8 cellular contexts compared by ENCODE assay signal in the genomic region with DNA sequence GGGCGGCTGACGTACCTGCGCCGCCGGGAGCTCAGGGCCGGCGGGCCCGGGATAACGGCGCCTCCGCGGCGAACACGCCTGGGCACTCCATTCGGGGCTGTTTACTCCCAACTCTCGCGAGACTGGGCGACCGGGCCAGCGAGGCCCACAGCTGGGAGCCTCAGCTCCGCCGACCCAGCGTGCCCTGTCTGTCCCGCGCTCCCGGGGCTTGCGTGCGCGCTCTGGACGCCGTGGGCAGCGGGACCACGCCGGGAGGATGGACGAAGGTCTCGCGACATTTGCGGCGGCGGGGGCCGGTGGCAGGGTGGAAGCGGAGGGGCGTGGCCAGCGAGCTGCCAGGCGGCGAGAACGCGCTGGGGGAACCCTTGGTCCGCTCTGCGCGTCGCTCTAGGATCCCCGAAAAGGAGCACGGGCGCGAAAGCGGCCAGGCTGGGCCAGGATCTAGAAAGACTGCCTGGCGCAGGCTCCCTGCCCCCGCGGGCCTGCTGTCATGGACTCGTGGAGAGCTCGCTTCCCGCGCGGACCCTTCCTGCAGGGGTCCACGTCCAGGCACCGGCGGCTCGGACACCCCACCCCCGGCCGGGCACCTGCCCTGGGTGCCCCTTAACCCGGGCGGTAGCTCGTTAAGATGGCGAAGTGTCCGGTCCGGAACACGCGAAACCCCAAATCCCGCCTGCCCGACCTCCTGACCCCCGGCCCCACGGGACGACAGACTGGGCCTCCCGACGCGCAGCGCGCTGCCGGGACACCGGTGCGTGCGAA. TPM values are rescaled to one million over a fixed set of nuclear protein-coding genes. Genes with fewer than 3 reads are reported as not detected.
DNase-seq lines count a peak whose midpoint lies in the region; ATAC-seq and TF ChIP-seq lines count a peak whose summit lies in the region.

A gene (minus strand): TSS at position 223 of the 762 bp plus-strand sequence. CDS start 15,159 bp downstream, outside the sequence.

- in situ Hi-C loops in ACHN (cut with HindIII; ENCODE audit: low pct_ligation_motif_present, low pct_unique_long_range_greater_than_20kb, low sequenced_read_pairs), result no loop called here
- in situ Hi-C loops in mammary epithelial cell (cut with MboI; ENCODE audit: low sequenced_read_pairs in 2 of 2), result loop anchor here in 1 of 2 donors (5.0 kb wide), 1 partner anchor 60 kb away; no protein-coding TSS in a partner anchor

- ATAC-seq in GM18873 (IDR thresholded peaks at IDR 0.05; ENCODE audit: low FRiP score, unreplicated experiment) (peak; percentile 86), HG03139 (IDR thresholded peaks at IDR 0.05; ENCODE audit: unreplicated experiment) (peak; percentile 88)

- dilution Hi-C loops in mammary epithelial cell (cut with HindIII; ENCODE audit: low sequenced_read_pairs), result no loop called here

- peak; percentile 100 for DNase-seq in ACHN
- peak; percentile 75 for DNase-seq in NCI-H2196 treated with DMSO at 0.1 percent for 48 hours (lab: John Stamatoyannopoulos, UW; ENCODE audit: unreplicated experiment)
- peak; percentile 93 for DNase-seq in WERI-Rb-1
- peak; percentile 98 for DNase-seq in mammary epithelial cell
- DNase-seq in iPS-NIHi11 (ENCODE audit: low spot score), result peak; percentile 98
- DNase-seq in smooth muscle cell (lab: John Stamatoyannopoulos, UW; ENCODE audit: unreplicated experiment), result peak; percentile 95

- intact Hi-C loops in mammary epithelial cell (cut with micrococcal nuclease), result loop anchor here (2.0 kb wide), 1 partner anchor 70 kb away; a partner anchor contains a TSS

- H3K4me3 ChIP-seq in WERI-Rb-1 (ENCODE audit: low read depth, low read length), result peak within 1 kb of the TSS; percentile 80
- H3K4me3 ChIP-seq in mammary epithelial cell (replicated peaks in 1 of 3; ENCODE audit: insufficient read depth in 1 of 3, low read depth in 2 of 3, low read length in 3 of 3), result peak within 1 kb of the TSS; percentile 73 to 97 (median 86)
- peak within 1 kb of the TSS; percentile 77 for H3K4me3 ChIP-seq in smooth muscle cell

- H3F3A ChIP-seq in smooth muscle cell (ENCODE audit: low read depth), result peaks cover 5% of the 10 kb centered on the region

- TF ChIP-seq CTCF in WERI-Rb-1 (IDR thresholded peaks at IDR 0.05; ENCODE audit: low read depth, low read length) (no peak), mammary epithelial cell (conservative IDR thresholded peaks at IDR 0.05 in 1 of 2, IDR thresholded peaks at IDR 0.05 in 1 of 2; ENCODE audit: extremely low read depth in 1 of 2, insufficient read depth in 1 of 2, low read depth in 1 of 2, low read length in 2 of 2) (no peak), smooth muscle cell (IDR thresholded peaks at IDR 0.05; ENCODE audit: borderline replicate concordance, insufficient read depth, poor library complexity, severe bottlenecking) (no peak)

- H3K36me3 ChIP-seq in WERI-Rb-1, result no peaks in the 10 kb centered on the region
- no peaks in the 10 kb centered on the region for H3K36me3 ChIP-seq in mammary epithelial cell (ENCODE audit: insufficient read depth, low read length)
- no peaks in the 10 kb centered on the region for H3K36me3 ChIP-seq in smooth muscle cell (ENCODE audit: low read depth)

- WGBS in mammary epithelial cell (ENCODE audit: low coverage, missing lambda C conversion rate), result 2% methylated on average over 16 of the region's 93 CpGs
- WGBS in smooth muscle cell (ENCODE audit: low lambda C conversion rate), result under 1% methylated on average over 81 of the region's 93 CpGs

- no peaks in the 10 kb centered on the region for H3K27me3 ChIP-seq in WERI-Rb-1 (ENCODE audit: insufficient read depth, low read depth, severe bottlenecking)
- no peaks in the 10 kb centered on the region for H3K27me3 ChIP-seq in mammary epithelial cell (ENCODE audit: insufficient read depth, low read length)
- H3K27me3 ChIP-seq in smooth muscle cell (ENCODE audit: low read depth), result no peaks in the 10 kb centered on the region

- H3K9ac ChIP-seq in mammary epithelial cell (ENCODE audit: insufficient read depth, low read length), result peak within 1 kb of the TSS; percentile 94
- peak within 1 kb of the TSS; percentile 94 for H3K9ac ChIP-seq in smooth muscle cell (ENCODE audit: low read depth)

- H3K79me2 ChIP-seq in mammary epithelial cell (ENCODE audit: insufficient read depth, low read length) (peaks cover 51% of the 10 kb centered on the region), smooth muscle cell (ENCODE audit: low read depth) (peaks cover 43% of the 10 kb centered on the region)

- peak within 1 kb of the TSS; percentile 95 for H3K4me2 ChIP-seq in mammary epithelial cell (ENCODE audit: insufficient read depth, low read depth, low read length)
- peak within 1 kb of the TSS; percentile 94 for H3K4me2 ChIP-seq in smooth muscle cell

- H3K9me3 ChIP-seq in WERI-Rb-1 (ENCODE audit: severe bottlenecking), result no peaks in the 10 kb centered on the region
- no peaks in the 10 kb centered on the region for H3K9me3 ChIP-seq in mammary epithelial cell (replicated peaks; ENCODE audit: insufficient read depth, low read length)
- no peaks in the 10 kb centered on the region for H3K9me3 ChIP-seq in smooth muscle cell (replicated peaks; ENCODE audit: low read depth)

- H2AFZ ChIP-seq in mammary epithelial cell (ENCODE audit: low read depth, low read length), result peak within 1 kb of the TSS; percentile 89
- peak within 1 kb of the TSS; percentile 88 for H2AFZ ChIP-seq in smooth muscle cell (ENCODE audit: low read depth)

- H3K27ac ChIP-seq in WERI-Rb-1, result peak within 1 kb of the TSS; percentile 83
- peak within 1 kb of the TSS; percentile 83 for H3K27ac ChIP-seq in mammary epithelial cell (ENCODE audit: insufficient read depth, low read depth, low read length)
- peak within 1 kb of the TSS; percentile 90 for H3K27ac ChIP-seq in smooth muscle cell (ENCODE audit: low read depth)

- no peaks in the 10 kb centered on the region for H4K20me1 ChIP-seq in mammary epithelial cell (ENCODE audit: insufficient read depth, low read length)
- H4K20me1 ChIP-seq in smooth muscle cell (ENCODE audit: low read depth), result peaks cover 8% of the 10 kb centered on the region

- CTCF ChIA-PET in mammary epithelial cell (lab: Charles Lee; ENCODE audit: low non-redundant PET), result interaction anchor here (0.8 to 0.9 kb wide), 2 partner anchors 11 to 70 kb away, joined by 3 to 5 read pairs; a partner anchor contains a TSS

- BruUV-seq in mammary epithelial cell (replicated peaks; lab: Mats Ljungman, UMichigan), result TSS peak; percentile 84

- H3K4me1 ChIP-seq in mammary epithelial cell (ENCODE audit: insufficient read depth, low read length) (peaks cover 7% of the 10 kb centered on the region), smooth muscle cell (ENCODE audit: low read depth) (peaks cover 9% of the 10 kb centered on the region)

RNA-seq across cellular contexts. Expression of the gene that starts here (rescaled TPM):
- total RNA-seq in mammary epithelial cell, result 100 to 1,000 TPM in 1 of 2 donors, 10 to 100 TPM in 1; 65.0 to 101 TPM
- polyA plus RNA-seq in mammary epithelial cell, result 48.8 TPM
- polyA minus RNA-seq in mammary epithelial cell, result 146 TPM
- total RNA-seq in smooth muscle cell, result 51.9 and 52.2 TPM in 2 replicates
- 60.6 and 68.9 TPM in 2 replicates for polyA plus RNA-seq in smooth muscle cell

Comparison
In these comparisons a context has a peak if more than half of its experiments do, and no peak if none do; other contexts are left out.
1. Peak in every context shown above with its lines: DNase-seq, ATAC-seq, H3K4me3 ChIP-seq and H3K27ac ChIP-seq.